In genomic region chr15:77464129-77464865, GRCh38 we compare ENCODE assay signal across 20 cellular contexts.
"Had no signal": no experiment of that assay in that cellular context is flagged by ENCODE, and none has a peak within 500 bp of the region (broad histone marks: within the 10 kb centered on the region; RNA-seq: fewer than 3 reads in every experiment).

No MANE protein-coding gene starts in this region.

- H3K4me3 Mint-ChIP-seq: activated naive CD8-positive, alpha-beta T cell treated with anti-CD3 and anti-CD28 coated beads for 36 hours; naive B cell; neural crest cell had no signal

- H3K9me3 ChIP-seq: body of pancreas, right atrium auricular region had no signal

- H3K27ac Mint-ChIP-seq: activated naive CD8-positive, alpha-beta T cell treated with anti-CD3 and anti-CD28 coated beads for 36 hours; progenitor cell of endocrine pancreas had no signal

- DNase-seq: activated CD4-positive, alpha-beta T cell treated with anti-CD3 and anti-CD28 coated beads, Interleukin-2, amount 50 U/mL, for 4 hours; activated naive CD8-positive, alpha-beta T cell treated with anti-CD3 and anti-CD28 coated beads for 36 hours; activated T-cell treated with anti-CD3 and anti-CD28 coated beads for 4 hours; amygdala; dermis blood vessel endothelial cell; effector memory CD4-positive, alpha-beta T cell; foreskin keratinocyte; glutamatergic neuron; left cardiac atrium; mammary epithelial cell; naive B cell; stimulated activated CD4-positive, alpha-beta T cell treated with anti-CD3 and anti-CD28 coated beads, Interleukin-12 subunit alpha, Interleukin-12 subunit beta, amount 100 ng/mL, for 4 hours; stimulated activated CD4-positive, alpha-beta T cell treated with anti-CD3 and anti-CD28 coated beads, Interleukin-1b, Interleukin-23, amount 100 ng/mL, for 48 hours; stimulated activated CD8-positive, alpha-beta memory T cell treated with anti-CD3 and anti-CD28 coated beads, Interleukin-4, amount 100 ng/mL, for 48 hours; stimulated activated naive CD4-positive, alpha-beta T cell; T-helper 2 cell had no signal

- ATAC-seq: body of pancreas, foreskin keratinocyte, left cardiac atrium had no signal

- H3K4me1 Mint-ChIP-seq: activated naive CD8-positive, alpha-beta T cell treated with anti-CD3 and anti-CD28 coated beads for 36 hours; neural crest cell had no signal

- H3K9me3 Mint-ChIP-seq: activated naive CD8-positive, alpha-beta T cell treated with anti-CD3 and anti-CD28 coated beads for 36 hours; naive B cell; neural crest cell had no signal

- H3K4me3 ChIP-seq: body of pancreas, right atrium auricular region had no signal

- H3K27ac ChIP-seq: foreskin keratinocyte, right atrium auricular region had no signal

- H3K27me3 ChIP-seq: body of pancreas, foreskin keratinocyte, right atrium auricular region had no signal

- H3K4me1 ChIP-seq: foreskin keratinocyte had no signal

- H3K27me3 Mint-ChIP-seq: activated naive CD8-positive, alpha-beta T cell treated with anti-CD3 and anti-CD28 coated beads for 36 hours; naive B cell; progenitor cell of endocrine pancreas had no signal
